ENCODE assay signal across 1 cellular context in the genomic region with DNA sequence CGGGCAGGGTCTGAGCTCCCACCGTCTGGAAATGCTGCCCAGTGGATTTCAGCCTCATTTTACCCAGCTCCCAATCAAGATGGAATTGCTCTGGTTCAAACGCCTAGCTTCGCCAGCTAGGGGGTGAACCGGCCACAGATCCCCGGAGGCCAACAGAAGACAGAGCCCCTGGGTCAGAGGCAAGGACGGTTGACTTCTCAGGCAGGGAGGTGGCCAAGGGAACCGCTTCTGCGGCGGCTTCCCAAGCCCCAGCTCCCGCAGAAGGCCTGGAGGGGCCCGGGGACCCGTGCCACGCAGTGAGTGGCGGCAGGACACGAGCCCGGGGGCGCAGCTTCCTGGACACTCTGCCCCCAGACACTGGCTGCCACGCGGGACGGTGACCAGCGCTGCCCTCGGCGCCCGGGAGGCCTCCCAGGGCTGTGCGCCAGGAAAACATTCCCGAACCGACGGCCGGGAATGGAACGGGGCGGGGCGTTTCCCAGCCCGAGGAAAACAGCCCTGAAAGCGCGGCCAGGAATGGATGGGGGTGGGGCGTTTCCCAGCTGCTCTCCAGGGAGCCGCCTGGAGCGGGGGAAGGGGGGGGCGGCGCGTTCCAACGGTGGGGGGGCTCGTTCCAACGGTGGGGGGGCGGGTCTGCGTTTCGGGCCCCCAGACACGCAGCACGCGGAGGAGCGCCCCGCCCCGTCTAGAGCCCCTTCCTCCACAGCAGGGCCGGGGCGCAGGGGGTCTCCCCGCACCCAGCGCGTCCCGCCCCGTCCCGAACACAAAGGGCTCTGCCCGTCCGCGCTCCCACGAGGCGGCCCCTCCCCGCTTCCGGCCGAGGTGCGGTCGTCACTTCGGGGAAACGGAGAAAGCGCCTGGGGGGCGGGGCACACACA.
A peak's percentile ranks its signal among the peaks of the same experiment; 100 is the strongest.
TF ChIP-seq lines count a peak whose summit lies in the region.

No MANE protein-coding gene starts in this region.

TF ChIP-seq in HepG2, 621 proteins besides CTCF, POLR2A, EP300 and RAD21 (continued from another document and continues in another):
- TF ChIP-seq REST (IDR thresholded peaks at IDR 0.05; ENCODE audit: borderline replicate concordance in 1 of 2, low read depth in 1 of 2, low read length in 2 of 2) (peak in 1 of 2 experiments; percentile 73; a peak in 2 of 4 replicates), KDM6A (CRISPR knock-in tag; IDR thresholded peaks at IDR 0.05; ENCODE audit: low read depth) (peak; percentile 7; the same call in 1 of the 2 replicates), TCF7L2 (IDR thresholded peaks at IDR 0.05; ENCODE audit: low read depth, low read length) (no peak), BCL6 (CRISPR knock-in tag; IDR thresholded peaks at IDR 0.05) (peak; percentile 85), HBP1 (CRISPR knock-in tag; IDR thresholded peaks at IDR 0.05; ENCODE audit: low read depth) (no peak), ZSCAN29 (CRISPR knock-in tag; conservative IDR thresholded peaks at IDR 0.05) (peak; percentile 76; the same call in 1 of the 2 replicates), ZNF724P (CRISPR knock-in tag; IDR thresholded peaks at IDR 0.05; ENCODE audit: borderline replicate concordance) (no peak), RARG (CRISPR knock-in tag; IDR thresholded peaks at IDR 0.05; ENCODE audit: low read depth) (no peak), SUZ12 (IDR thresholded peaks at IDR 0.05; ENCODE audit: low read depth, low read length) (no peak), ZNF335 (CRISPR knock-in tag; IDR thresholded peaks at IDR 0.05) (no peak), SMAD3 (CRISPR knock-in tag; IDR thresholded peaks at IDR 0.05) (peak; percentile 80), YY1 (IDR thresholded peaks at IDR 0.05; ENCODE audit: insufficient read depth, insufficient replicate concordance, low read depth, low read length) (peak; percentile 71), MATR3 (CRISPR knock-in tag; IDR thresholded peaks at IDR 0.05) (no peak), SP1 (IDR thresholded peaks at IDR 0.05) (no peak), SP1 (CRISPR knock-in tag; IDR thresholded peaks at IDR 0.05) (peak; percentile 24; the same call in 1 of the 2 replicates), RFXANK (CRISPR knock-in tag; IDR thresholded peaks at IDR 0.05) (no peak), SMC3 (IDR thresholded peaks at IDR 0.05; ENCODE audit: low read length) (no peak), RAD51 (IDR thresholded peaks at IDR 0.05; ENCODE audit: borderline replicate concordance) (no peak), ZNF746 (CRISPR knock-in tag; IDR thresholded peaks at IDR 0.05) (peak; percentile 63; the same call in 1 of the 2 replicates), ZNF747 (CRISPR knock-in tag; IDR thresholded peaks at IDR 0.05; ENCODE audit: borderline replicate concordance) (peak; percentile 91; the same call in 1 of the 2 replicates), NR2F1 (CRISPR knock-in tag; IDR thresholded peaks at IDR 0.05) (peak in 1 of 2 experiments; percentile 20; a peak in 1 of 4 replicates), XBP1 (CRISPR knock-in tag; IDR thresholded peaks at IDR 0.05) (no peak), GZF1 (CRISPR knock-in tag; IDR thresholded peaks at IDR 0.05) (no peak), STAT5B (CRISPR knock-in tag; IDR thresholded peaks at IDR 0.05) (no peak), ATF4 (CRISPR knock-in tag; IDR thresholded peaks at IDR 0.05) (peak in 1 of 2 experiments; percentile 24; a peak in 1 of 4 replicates), ZNF761 (CRISPR knock-in tag; conservative IDR thresholded peaks at IDR 0.05) (no peak), ZNF775 (CRISPR knock-in tag; IDR thresholded peaks at IDR 0.05; ENCODE audit: borderline replicate concordance) (no peak), ZNF124 (CRISPR knock-in tag; IDR thresholded peaks at IDR 0.05) (peak; percentile 51), ZNF572 (CRISPR knock-in tag; IDR thresholded peaks at IDR 0.05) (no peak), ZMAT3 (CRISPR knock-in tag; conservative IDR thresholded peaks at IDR 0.05) (peak; percentile 67), THAP7 (CRISPR knock-in tag; IDR thresholded peaks at IDR 0.05) (0 out of 2 replicates have a peak, but pooled peaks have one; percentile 3), YEATS2 (CRISPR knock-in tag; IDR thresholded peaks at IDR 0.05; ENCODE audit: borderline replicate concordance) (no peak), KAT7 (CRISPR knock-in tag; IDR thresholded peaks at IDR 0.05; ENCODE audit: borderline replicate concordance) (no peak; the same call in 1 of the 2 replicates), RFX1 (IDR thresholded peaks at IDR 0.05) (no peak), ZNF430 (CRISPR knock-in tag; IDR thresholded peaks at IDR 0.05) (peak; percentile 85; the same call in 1 of the 2 replicates), ZNF670 (CRISPR knock-in tag; IDR thresholded peaks at IDR 0.05; ENCODE audit: borderline replicate concordance) (peak; percentile 84), SMARCC2 (IDR thresholded peaks at IDR 0.05) (no peak), ZNF263 (CRISPR knock-in tag; IDR thresholded peaks at IDR 0.05) (no peak; the same call in 1 of the 2 replicates), NAIF1 (CRISPR knock-in tag; IDR thresholded peaks at IDR 0.05; ENCODE audit: borderline replicate concordance) (0 out of 2 replicates have a peak, but pooled peaks have one; percentile 55), ZNF674 (CRISPR knock-in tag; IDR thresholded peaks at IDR 0.05; ENCODE audit: low read depth) (0 out of 2 replicates have a peak, but pooled peaks have one; percentile 26), ZNF780A (CRISPR knock-in tag; IDR thresholded peaks at IDR 0.05) (no peak; the same call in 1 of the 2 replicates), FOXM1 (CRISPR knock-in tag; IDR thresholded peaks at IDR 0.05) (no peak), FLYWCH1 (CRISPR knock-in tag; IDR thresholded peaks at IDR 0.05) (peak; percentile 90; the same call in 1 of the 2 replicates), REPIN1 (CRISPR knock-in tag; IDR thresholded peaks at IDR 0.05; ENCODE audit: borderline replicate concordance, low read depth) (peak; percentile 20; the same call in 1 of the 2 replicates), ZNF713 (CRISPR knock-in tag; IDR thresholded peaks at IDR 0.05) (no peak), ZSCAN21 (CRISPR knock-in tag; IDR thresholded peaks at IDR 0.05; ENCODE audit: borderline replicate concordance) (peak; percentile 52; the same call in 1 of the 2 replicates), MAFF (IDR thresholded peaks at IDR 0.05; ENCODE audit: low read depth, low read length) (no peak), SMAD9 (CRISPR knock-in tag; IDR thresholded peaks at IDR 0.05) (no peak), GTF3A (CRISPR knock-in tag; conservative IDR thresholded peaks at IDR 0.05) (peak; percentile 45; the same call in 1 of the 2 replicates)
- TF ChIP-seq, protein P1, sequence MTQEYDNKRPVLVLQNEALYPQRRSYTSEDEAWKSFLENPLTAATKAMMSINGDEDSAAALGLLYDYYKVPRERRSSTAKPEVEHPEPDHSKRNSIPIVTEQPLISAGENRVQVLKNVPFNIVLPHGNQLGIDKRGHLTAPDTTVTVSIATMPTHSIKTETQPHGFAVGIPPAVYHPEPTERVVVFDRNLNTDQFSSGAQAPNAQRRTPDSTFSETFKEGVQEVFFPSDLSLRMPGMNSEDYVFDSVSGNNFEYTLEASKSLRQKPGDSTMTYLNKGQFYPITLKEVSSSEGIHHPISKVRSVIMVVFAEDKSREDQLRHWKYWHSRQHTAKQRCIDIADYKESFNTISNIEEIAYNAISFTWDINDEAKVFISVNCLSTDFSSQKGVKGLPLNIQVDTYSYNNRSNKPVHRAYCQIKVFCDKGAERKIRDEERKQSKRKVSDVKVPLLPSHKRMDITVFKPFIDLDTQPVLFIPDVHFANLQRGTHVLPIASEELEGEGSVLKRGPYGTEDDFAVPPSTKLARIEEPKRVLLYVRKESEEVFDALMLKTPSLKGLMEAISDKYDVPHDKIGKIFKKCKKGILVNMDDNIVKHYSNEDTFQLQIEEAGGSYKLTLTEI (CRISPR knock-in tag; conservative IDR thresholded peaks at IDR 0.05), result no peak
- TF ChIP-seq, protein P2, sequence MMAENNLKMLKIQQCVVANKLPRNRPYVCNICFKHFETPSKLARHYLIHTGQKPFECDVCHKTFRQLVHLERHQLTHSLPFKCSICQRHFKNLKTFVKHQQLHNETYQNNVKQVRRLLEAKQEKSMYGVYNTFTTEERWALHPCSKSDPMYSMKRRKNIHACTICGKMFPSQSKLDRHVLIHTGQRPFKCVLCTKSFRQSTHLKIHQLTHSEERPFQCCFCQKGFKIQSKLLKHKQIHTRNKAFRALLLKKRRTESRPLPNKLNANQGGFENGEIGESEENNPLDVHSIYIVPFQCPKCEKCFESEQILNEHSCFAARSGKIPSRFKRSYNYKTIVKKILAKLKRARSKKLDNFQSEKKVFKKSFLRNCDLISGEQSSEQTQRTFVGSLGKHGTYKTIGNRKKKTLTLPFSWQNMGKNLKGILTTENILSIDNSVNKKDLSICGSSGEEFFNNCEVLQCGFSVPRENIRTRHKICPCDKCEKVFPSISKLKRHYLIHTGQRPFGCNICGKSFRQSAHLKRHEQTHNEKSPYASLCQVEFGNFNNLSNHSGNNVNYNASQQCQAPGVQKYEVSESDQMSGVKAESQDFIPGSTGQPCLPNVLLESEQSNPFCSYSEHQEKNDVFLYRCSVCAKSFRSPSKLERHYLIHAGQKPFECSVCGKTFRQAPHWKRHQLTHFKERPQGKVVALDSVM (CRISPR knock-in tag; IDR thresholded peaks at IDR 0.05), result peak; percentile 54; the same call in 1 of the 2 replicates
- TF ChIP-seq, protein P3, sequence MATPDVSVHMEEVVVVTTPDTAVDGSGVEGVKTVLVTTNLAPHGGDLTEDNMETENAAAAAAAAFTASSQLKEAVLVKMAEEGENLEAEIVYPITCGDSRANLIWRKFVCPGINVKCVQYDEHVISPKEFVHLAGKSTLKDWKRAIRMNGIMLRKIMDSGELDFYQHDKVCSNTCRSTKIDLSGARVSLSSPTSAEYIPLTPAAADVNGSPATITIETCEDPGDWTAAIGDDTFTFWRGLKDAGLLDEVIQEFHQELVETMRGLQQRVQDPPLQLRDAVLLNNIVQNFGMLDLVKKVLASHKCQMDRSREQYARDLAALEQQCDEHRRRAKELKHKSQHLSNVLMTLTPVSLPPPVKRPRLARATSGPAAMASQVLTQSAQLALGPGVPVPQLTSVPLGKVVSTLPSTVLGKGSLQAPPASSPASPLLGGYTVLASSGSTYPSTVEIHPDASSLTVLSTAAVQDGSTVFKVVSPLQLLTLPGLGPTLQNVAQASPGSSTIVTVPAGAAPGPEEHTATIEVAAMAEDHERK (CRISPR knock-in tag; IDR thresholded peaks at IDR 0.05; ENCODE audit: low read depth), result 0 out of 2 replicates have a peak, but pooled peaks have one; percentile 42
- TF ChIP-seq, protein P4, sequence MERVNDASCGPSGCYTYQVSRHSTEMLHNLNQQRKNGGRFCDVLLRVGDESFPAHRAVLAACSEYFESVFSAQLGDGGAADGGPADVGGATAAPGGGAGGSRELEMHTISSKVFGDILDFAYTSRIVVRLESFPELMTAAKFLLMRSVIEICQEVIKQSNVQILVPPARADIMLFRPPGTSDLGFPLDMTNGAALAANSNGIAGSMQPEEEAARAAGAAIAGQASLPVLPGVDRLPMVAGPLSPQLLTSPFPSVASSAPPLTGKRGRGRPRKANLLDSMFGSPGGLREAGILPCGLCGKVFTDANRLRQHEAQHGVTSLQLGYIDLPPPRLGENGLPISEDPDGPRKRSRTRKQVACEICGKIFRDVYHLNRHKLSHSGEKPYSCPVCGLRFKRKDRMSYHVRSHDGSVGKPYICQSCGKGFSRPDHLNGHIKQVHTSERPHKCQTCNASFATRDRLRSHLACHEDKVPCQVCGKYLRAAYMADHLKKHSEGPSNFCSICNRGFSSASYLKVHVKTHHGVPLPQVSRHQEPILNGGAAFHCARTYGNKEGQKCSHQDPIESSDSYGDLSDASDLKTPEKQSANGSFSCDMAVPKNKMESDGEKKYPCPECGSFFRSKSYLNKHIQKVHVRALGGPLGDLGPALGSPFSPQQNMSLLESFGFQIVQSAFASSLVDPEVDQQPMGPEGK (CRISPR knock-in tag; IDR thresholded peaks at IDR 0.05), result peak; percentile 99
